In the genomic region with DNA sequence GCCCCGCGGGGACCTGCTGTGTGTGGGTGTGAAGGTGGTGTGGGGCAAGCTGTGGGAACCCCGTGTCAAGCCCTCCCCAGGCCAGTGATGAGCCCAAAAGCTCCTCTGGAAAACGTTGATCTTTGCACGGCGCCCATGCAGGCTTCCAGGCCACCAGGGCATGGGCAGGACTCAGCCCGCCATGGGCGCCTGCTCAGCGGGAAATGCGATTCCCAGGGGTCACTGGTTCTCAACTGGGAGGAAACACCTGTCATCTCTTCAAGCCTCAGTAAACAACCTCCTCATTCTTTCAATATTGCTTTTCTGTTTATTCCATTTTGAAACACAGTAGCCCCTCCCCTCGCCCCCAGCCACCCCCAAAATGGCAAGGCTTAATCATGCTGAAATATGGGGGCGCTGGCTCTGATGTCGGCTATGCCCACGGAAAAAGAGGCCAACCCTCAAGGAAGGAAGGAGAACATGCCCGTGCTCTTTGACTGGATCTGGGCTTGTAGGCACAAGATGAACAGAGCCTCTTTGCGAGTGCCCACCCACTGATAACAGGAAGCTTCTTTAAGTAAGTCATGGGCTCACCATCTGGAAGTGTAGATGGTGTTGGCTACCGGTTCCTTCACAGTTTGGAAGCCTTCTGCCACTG, we compare ENCODE assay signal across 8 cellular contexts. TPM values are rescaled to one million over a fixed set of nuclear protein-coding genes. Genes with fewer than 3 reads are reported as not detected.
DNase-seq lines count a peak whose midpoint lies in the region; ATAC-seq and TF ChIP-seq lines count a peak whose summit lies in the region.

No MANE protein-coding gene starts in this region.

- POLR2A ChIA-PET in Caco-2 (lab: Charles Lee) = no interaction called here

- BruUV-seq in Caco-2 (replicated peaks; lab: Mats Ljungman, UMichigan) = no TSS peak

- H3K36me3 Mint-ChIP-seq in Caco-2 (ENCODE audit: insufficient read depth, unreplicated experiment) (no peaks in the 10 kb centered on the region), glutamatergic neuron (ENCODE audit: unreplicated experiment) (peaks cover 4% of the 10 kb centered on the region)
- no peaks in the 10 kb centered on the region for H3K36me3 Mint-ChIP-seq in activated naive CD8-positive, alpha-beta T cell treated with anti-CD3 and anti-CD28 coated beads, Interleukin-2, amount 50 U/mL, for 24 hours (ENCODE audit: low read depth)

- no peaks in the 10 kb centered on the region for H3K9me3 Mint-ChIP-seq in Caco-2 (ENCODE audit: unreplicated experiment)
- H3K9me3 Mint-ChIP-seq in activated naive CD8-positive, alpha-beta T cell treated with anti-CD3 and anti-CD28 coated beads, Interleukin-2, amount 50 U/mL, for 24 hours = no peaks in the 10 kb centered on the region
- H3K9me3 Mint-ChIP-seq in glutamatergic neuron (ENCODE audit: unreplicated experiment) = peaks cover 3% of the 10 kb centered on the region

- CTCF ChIA-PET in Caco-2 (lab: Charles Lee) = no interaction called here

- intact Hi-C loops in Caco-2 (cut with micrococcal nuclease; ENCODE audit: unreplicated experiment) = no loop called here

- H3K4me3 Mint-ChIP-seq in Caco-2 (ENCODE audit: unreplicated experiment) = no peak overlapping the region
- peak overlapping the region; percentile 77 for H3K4me3 Mint-ChIP-seq in activated naive CD8-positive, alpha-beta T cell treated with anti-CD3 and anti-CD28 coated beads, Interleukin-2, amount 50 U/mL, for 24 hours
- no peak overlapping the region for H3K4me3 Mint-ChIP-seq in glutamatergic neuron (ENCODE audit: unreplicated experiment)

- H3K27ac Mint-ChIP-seq in Caco-2 (ENCODE audit: unreplicated experiment) = peak overlapping the region; percentile 26
- peak overlapping the region; percentile 94 for H3K27ac Mint-ChIP-seq in activated naive CD8-positive, alpha-beta T cell treated with anti-CD3 and anti-CD28 coated beads, Interleukin-2, amount 50 U/mL, for 24 hours
- H3K27ac Mint-ChIP-seq in glutamatergic neuron (ENCODE audit: unreplicated experiment) = no peak overlapping the region

- H3K9me3 ChIP-seq in Caco-2 = no peaks in the 10 kb centered on the region

- H3K4me3 ChIP-seq in Caco-2 (ENCODE audit: low read depth, low read length) = no peak overlapping the region

- no peaks in the 10 kb centered on the region for H3K36me3 ChIP-seq in Caco-2 (ENCODE audit: control insufficient read depth, insufficient read depth, low read length)

- H3K27me3 Mint-ChIP-seq in Caco-2 (ENCODE audit: insufficient read depth, unreplicated experiment) (no peaks in the 10 kb centered on the region), glutamatergic neuron (ENCODE audit: unreplicated experiment) (peaks cover 3% of the 10 kb centered on the region)
- no peaks in the 10 kb centered on the region for H3K27me3 Mint-ChIP-seq in activated naive CD8-positive, alpha-beta T cell treated with anti-CD3 and anti-CD28 coated beads, Interleukin-2, amount 50 U/mL, for 24 hours

- H3K4me1 ChIP-seq in Caco-2 = peaks cover 7% of the 10 kb centered on the region; the same call in 1 of the 2 replicates

- no peak for DNase-seq in Caco-2
- peak; percentile 45 for DNase-seq in activated naive CD8-positive, alpha-beta T cell treated with anti-CD3 and anti-CD28 coated beads, Interleukin-2, amount 50 U/mL, for 24 hours
- DNase-seq in GM19240 (ENCODE audit: insufficient read length, low spot score) = no peak
- no peak for DNase-seq in islet precursor cell
- no peak for DNase-seq in COLO829 (ENCODE audit: low spot score)
- no peak for DNase-seq in glutamatergic neuron

- peak; percentile 25 for ATAC-seq in GM19463 (IDR thresholded peaks at IDR 0.05; ENCODE audit: unreplicated experiment)
- ATAC-seq in HG03439 (IDR thresholded peaks at IDR 0.05; ENCODE audit: unreplicated experiment) = peak; percentile 3
- no peak for ATAC-seq in activated naive CD8-positive, alpha-beta T cell treated with anti-CD3 and anti-CD28 coated beads, Interleukin-2, amount 50 U/mL, for 24 hours

- no peak for TF ChIP-seq CTCF in Caco-2 (IDR thresholded peaks at IDR 0.05; ENCODE audit: insufficient read depth in 1 of 2, low read depth in 1 of 2, low read length in 1 of 2, severe bottlenecking in 1 of 2, unreplicated experiment in 1 of 2)
- no peak for TF ChIP-seq CTCF in glutamatergic neuron (IDR thresholded peaks at IDR 0.05; ENCODE audit: partially characterized antibody, unreplicated experiment)

- no peaks in the 10 kb centered on the region for H3K27me3 ChIP-seq in Caco-2 (replicated peaks; ENCODE audit: control insufficient read depth, insufficient read depth, low read length)

- H3K4me1 Mint-ChIP-seq in Caco-2 (ENCODE audit: low read depth, unreplicated experiment) (peaks cover 6% of the 10 kb centered on the region), glutamatergic neuron (ENCODE audit: low read depth, unreplicated experiment) (no peaks in the 10 kb centered on the region)
- peaks cover 77% of the 10 kb centered on the region for H3K4me1 Mint-ChIP-seq in activated naive CD8-positive, alpha-beta T cell treated with anti-CD3 and anti-CD28 coated beads, Interleukin-2, amount 50 U/mL, for 24 hours

RNA-seq across cellular contexts. Expression of gene POU2AF1, which starts 0.5 kb away (rescaled TPM):
- total RNA-seq in Caco-2 (2022) (1.1 and 2.7 TPM in 2 replicates), glutamatergic neuron (ENCODE audit: unreplicated experiment) (not detected)
